8 cellular contexts compared by ENCODE assay signal in the genomic region with DNA sequence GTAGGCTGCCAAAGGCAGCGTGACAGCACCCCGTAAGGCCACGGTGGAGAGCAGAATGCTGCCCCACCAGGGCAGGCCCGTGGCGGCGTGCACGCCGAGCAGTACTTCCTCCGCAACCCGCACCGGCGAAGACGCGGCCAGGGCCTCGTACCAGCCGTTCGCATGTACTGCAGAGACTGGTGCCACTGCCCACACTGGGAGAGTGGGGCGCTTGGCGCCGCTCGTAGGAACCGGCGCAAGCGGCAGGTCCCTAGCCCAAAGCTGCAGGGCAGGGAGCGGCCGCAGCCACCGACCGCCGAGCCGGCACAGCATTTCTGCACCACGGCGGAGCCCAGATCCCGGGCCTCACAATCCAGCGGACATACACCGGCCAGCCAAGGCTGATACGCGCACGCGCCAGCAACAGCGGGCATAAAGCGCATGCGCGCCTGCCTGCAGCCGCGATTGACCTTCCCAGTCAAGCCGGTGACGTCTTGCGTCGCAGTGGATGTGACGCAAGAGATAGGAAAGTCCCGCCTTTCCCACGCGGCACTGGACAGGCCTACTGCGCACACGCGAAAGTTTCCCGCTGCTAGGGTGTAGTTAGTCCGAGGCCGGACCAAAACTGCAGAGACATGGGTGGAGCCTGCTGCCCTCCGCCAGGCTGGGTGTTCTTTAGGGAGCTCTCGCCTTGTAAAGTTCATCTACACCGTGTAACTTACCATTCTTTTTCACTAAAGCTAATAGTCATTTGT. TPM values are rescaled to one million over a fixed set of nuclear protein-coding genes. Genes with fewer than 3 reads are reported as not detected.
A peak's percentile ranks its signal among the peaks of the same experiment; 100 is the strongest.
DNase-seq lines count a peak whose midpoint lies in the region; ATAC-seq and TF ChIP-seq lines count a peak whose summit lies in the region.

A gene with protein sequence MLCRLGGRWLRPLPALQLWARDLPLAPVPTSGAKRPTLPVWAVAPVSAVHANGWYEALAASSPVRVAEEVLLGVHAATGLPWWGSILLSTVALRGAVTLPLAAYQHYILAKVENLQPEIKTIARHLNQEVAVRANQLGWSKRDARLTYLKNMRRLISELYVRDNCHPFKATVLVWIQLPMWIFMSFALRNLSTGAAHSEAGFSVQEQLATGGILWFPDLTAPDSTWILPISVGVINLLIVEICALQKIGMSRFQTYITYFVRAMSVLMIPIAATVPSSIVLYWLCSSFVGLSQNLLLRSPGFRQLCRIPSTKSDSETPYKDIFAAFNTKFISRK (minus strand): TSS at position 379 of the 734 bp plus-strand sequence. CDS start 67 bp downstream, at position 312.

- peak; percentile 97 for DNase-seq in NCI-H748 (lab: John Stamatoyannopoulos, UW; ENCODE audit: unreplicated experiment)
- peak; percentile 92 for DNase-seq in activated CD4-positive, alpha-beta T cell treated with anti-CD3 and anti-CD28 coated beads, Interleukin-2, amount 50 U/mL, for 1 hour
- peak; percentile 79 for DNase-seq in cortex of kidney (lab: John Stamatoyannopoulos, UW)
- DNase-seq in left colon: peak; percentile 98
- peak; percentile 95 for DNase-seq in stimulated activated CD4-positive, alpha-beta T cell treated with anti-CD3 and anti-CD28 coated beads, Interleukin-1b, Interleukin-23, amount 100 ng/mL, for 48 hours

- TF ChIP-seq CTCF in C4-2B (conservative IDR thresholded peaks at IDR 0.05): no peak

- peak; percentile 76 for ATAC-seq in GM19351 (IDR thresholded peaks at IDR 0.05; ENCODE audit: unreplicated experiment)
- ATAC-seq in HG03521 (IDR thresholded peaks at IDR 0.05; ENCODE audit: unreplicated experiment): peak; percentile 84
- peak; percentile 88 for ATAC-seq in left colon

- H3K27ac ChIP-seq in C4-2B: peak within 1 kb of the TSS; percentile 98

- intact Hi-C loops in left colon (cut with DNase I, micrococcal nuclease): loop anchor here in 1 of 2 donors (5.0 kb wide), 1 partner anchor 188 kb away; a partner anchor contains a TSS

RNA-seq across cellular contexts. Expression of the gene that starts here (rescaled TPM):
- 10 to 100 TPM; 17.0 to 18.1 TPM for total RNA-seq in left colon

Comparison
In these comparisons a context has a peak if more than half of its experiments do, and no peak if none do; other contexts are left out.
1. Peak in every context shown above with its lines: DNase-seq, ATAC-seq and H3K27ac ChIP-seq.